ENCODE assay signal across 19 cellular contexts in the genomic region with DNA sequence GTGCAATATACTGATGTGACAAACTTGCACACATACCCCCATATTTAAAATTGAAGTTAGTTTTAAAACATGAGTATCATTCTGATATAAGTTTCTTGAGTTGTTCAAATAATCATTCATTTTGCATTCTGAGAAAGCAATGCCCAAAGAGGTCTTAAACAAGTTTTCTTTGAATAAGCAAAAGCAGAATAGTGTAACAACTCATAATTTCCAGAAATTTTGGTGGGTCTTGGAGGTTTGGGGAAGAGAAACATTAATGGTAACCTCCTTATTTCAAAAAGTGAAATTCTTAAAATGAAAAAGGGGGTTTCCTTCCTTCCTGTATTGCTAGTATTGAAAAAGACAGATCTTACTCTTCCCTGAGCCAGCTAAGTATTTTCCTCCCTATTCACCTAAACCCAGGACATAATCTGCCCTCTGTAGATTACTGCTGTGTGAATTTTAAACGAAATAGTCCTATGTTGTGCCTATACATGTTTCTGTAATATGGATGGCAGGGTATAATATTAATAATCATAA.
"Had no signal": no experiment of that assay in that cellular context is flagged by ENCODE, and none has a peak within 500 bp of the region (broad histone marks: within the 10 kb centered on the region; RNA-seq: fewer than 3 reads in every experiment).

No MANE protein-coding gene starts in this region.

- H3K9me3 Mint-ChIP-seq: dendritic cell treated with granulocyte-macrophage colony-stimulating factor and Interleukin-4, amounts not matched to agents 40 ng/mL and 50 ng/mL, for 4 days; natural killer cell had no signal

- FAIRE-seq: endometrium, islet of Langerhans had no signal

- H3K27ac Mint-ChIP-seq: brain; dendritic cell treated with granulocyte-macrophage colony-stimulating factor and Interleukin-4, amounts not matched to agents 40 ng/mL and 50 ng/mL, for 4 days; natural killer cell; progenitor cell of endocrine pancreas; stimulated activated naive CD8-positive, alpha-beta T cell treated with anti-CD3 and anti-CD28 coated beads, Interleukin-15, Interleukin-2, amounts not matched to agents 100 ng/mL and 50 ng/mL, for 24 hours had no signal

- ATAC-seq: heart left ventricle, left ventricle myocardium superior, natural killer cell had no signal

- H3K4me3 Mint-ChIP-seq: brain; dendritic cell treated with granulocyte-macrophage colony-stimulating factor and Interleukin-4, amounts not matched to agents 40 ng/mL and 50 ng/mL, for 4 days; natural killer cell; stimulated activated naive CD8-positive, alpha-beta T cell treated with anti-CD3 and anti-CD28 coated beads, Interleukin-15, Interleukin-2, amounts not matched to agents 100 ng/mL and 50 ng/mL, for 24 hours had no signal

- H3K4me1 Mint-ChIP-seq: brain, natural killer cell had no signal

- H3K27me3 Mint-ChIP-seq: dendritic cell treated with granulocyte-macrophage colony-stimulating factor and Interleukin-4, amounts not matched to agents 40 ng/mL and 50 ng/mL, for 4 days; progenitor cell of endocrine pancreas; stimulated activated naive CD8-positive, alpha-beta T cell treated with anti-CD3 and anti-CD28 coated beads, Interleukin-15, Interleukin-2, amounts not matched to agents 100 ng/mL and 50 ng/mL, for 24 hours had no signal

- DNase-seq: activated CD4-positive, alpha-beta T cell treated with anti-CD3 and anti-CD28 coated beads for 1 hour; activated CD4-positive, alpha-beta T cell treated with anti-CD3 and anti-CD28 coated beads, Interleukin-2, amount 50 U/mL, for 4 hours; effector CD4-positive, alpha-beta T cell; heart left ventricle; left ventricle myocardium superior; mammary epithelial cell; midbrain; natural killer cell; retina; stimulated activated CD4-positive, alpha-beta T cell treated with anti-CD3 and anti-CD28 coated beads, Interleukin-2, amount 100 ng/mL, for 48 hours; stimulated activated CD8-positive, alpha-beta memory T cell treated with anti-CD3 and anti-CD28 coated beads, Interleukin-4, amount 100 ng/mL, for 48 hours; tibial artery; WERI-Rb-1 had no signal
